Comparison of ENCODE assay signal across 1 cellular context in genomic region chr9:68706579-68707201, GRCh38.
TF ChIP-seq lines count a peak whose summit lies in the region.

No MANE protein-coding gene starts in this region.

TF ChIP-seq in GM12878, 131 proteins besides CTCF, POLR2A, EP300 and RAD21 (continued from another document and continues in another):
- no peak for TF ChIP-seq ZBTB40 (IDR thresholded peaks at IDR 0.05; ENCODE audit: borderline replicate concordance)
- no peak for TF ChIP-seq SIX5 (IDR thresholded peaks at IDR 0.05; ENCODE audit: low read depth, low read length, severe bottlenecking)
- peak; percentile 27; the same call in 1 of the 2 replicates for TF ChIP-seq NBN (IDR thresholded peaks at IDR 0.05)
- TF ChIP-seq, protein P1, sequence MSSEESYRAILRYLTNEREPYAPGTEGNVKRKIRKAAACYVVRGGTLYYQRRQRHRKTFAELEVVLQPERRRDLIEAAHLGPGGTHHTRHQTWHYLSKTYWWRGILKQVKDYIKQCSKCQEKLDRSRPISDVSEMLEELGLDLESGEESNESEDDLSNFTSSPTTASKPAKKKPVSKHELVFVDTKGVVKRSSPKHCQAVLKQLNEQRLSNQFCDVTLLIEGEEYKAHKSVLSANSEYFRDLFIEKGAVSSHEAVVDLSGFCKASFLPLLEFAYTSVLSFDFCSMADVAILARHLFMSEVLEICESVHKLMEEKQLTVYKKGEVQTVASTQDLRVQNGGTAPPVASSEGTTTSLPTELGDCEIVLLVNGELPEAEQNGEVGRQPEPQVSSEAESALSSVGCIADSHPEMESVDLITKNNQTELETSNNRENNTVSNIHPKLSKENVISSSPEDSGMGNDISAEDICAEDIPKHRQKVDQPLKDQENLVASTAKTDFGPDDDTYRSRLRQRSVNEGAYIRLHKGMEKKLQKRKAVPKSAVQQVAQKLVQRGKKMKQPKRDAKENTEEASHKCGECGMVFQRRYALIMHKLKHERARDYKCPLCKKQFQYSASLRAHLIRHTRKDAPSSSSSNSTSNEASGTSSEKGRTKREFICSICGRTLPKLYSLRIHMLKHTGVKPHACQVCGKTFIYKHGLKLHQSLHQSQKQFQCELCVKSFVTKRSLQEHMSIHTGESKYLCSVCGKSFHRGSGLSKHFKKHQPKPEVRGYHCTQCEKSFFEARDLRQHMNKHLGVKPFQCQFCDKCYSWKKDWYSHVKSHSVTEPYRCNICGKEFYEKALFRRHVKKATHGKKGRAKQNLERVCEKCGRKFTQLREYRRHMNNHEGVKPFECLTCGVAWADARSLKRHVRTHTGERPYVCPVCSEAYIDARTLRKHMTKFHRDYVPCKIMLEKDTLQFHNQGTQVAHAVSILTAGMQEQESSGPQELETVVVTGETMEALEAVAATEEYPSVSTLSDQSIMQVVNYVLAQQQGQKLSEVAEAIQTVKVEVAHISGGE (CRISPR knock-in tag; IDR thresholded peaks at IDR 0.05) = no peak
- TF ChIP-seq HSF1 (IDR thresholded peaks at IDR 0.05; ENCODE audit: low read depth, low read length) = no peak
- TF ChIP-seq TBL1XR1 (IDR thresholded peaks at IDR 0.05; ENCODE audit: low read depth, low read length) = no peak; the same call in 1 of the 2 replicates
- TF ChIP-seq, protein P2, sequence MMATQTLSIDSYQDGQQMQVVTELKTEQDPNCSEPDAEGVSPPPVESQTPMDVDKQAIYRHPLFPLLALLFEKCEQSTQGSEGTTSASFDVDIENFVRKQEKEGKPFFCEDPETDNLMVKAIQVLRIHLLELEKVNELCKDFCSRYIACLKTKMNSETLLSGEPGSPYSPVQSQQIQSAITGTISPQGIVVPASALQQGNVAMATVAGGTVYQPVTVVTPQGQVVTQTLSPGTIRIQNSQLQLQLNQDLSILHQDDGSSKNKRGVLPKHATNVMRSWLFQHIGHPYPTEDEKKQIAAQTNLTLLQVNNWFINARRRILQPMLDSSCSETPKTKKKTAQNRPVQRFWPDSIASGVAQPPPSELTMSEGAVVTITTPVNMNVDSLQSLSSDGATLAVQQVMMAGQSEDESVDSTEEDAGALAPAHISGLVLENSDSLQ (IDR thresholded peaks at IDR 0.05) = no peak
- no peak for TF ChIP-seq SMC3 (IDR thresholded peaks at IDR 0.05; ENCODE audit: borderline replicate concordance, low read length)
- TF ChIP-seq MTA2 (IDR thresholded peaks at IDR 0.05; ENCODE audit: low read depth) = peak; percentile 66; the same call in 1 of the 2 replicates
- TF ChIP-seq RELA (IDR thresholded peaks at IDR 0.05; ENCODE audit: borderline replicate concordance, partially characterized antibody) = peak; percentile 55
- no peak for TF ChIP-seq MYB (IDR thresholded peaks at IDR 0.05; ENCODE audit: borderline replicate concordance, low read depth, low read length)
- TF ChIP-seq GATAD2B (conservative IDR thresholded peaks at IDR 0.05; ENCODE audit: low read depth) = 0 out of 2 replicates have a peak, but pooled peaks have one; percentile 28
- no peak for TF ChIP-seq YY1 (IDR thresholded peaks at IDR 0.05; ENCODE audit: low read depth, low read length)
- TF ChIP-seq NR2F1 (conservative IDR thresholded peaks at IDR 0.05) = no peak
- TF ChIP-seq, protein P3, sequence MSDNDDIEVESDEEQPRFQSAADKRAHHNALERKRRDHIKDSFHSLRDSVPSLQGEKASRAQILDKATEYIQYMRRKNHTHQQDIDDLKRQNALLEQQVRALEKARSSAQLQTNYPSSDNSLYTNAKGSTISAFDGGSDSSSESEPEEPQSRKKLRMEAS (IDR thresholded peaks at IDR 0.05; ENCODE audit: low read depth, low read length) = no peak
- TF ChIP-seq, protein P4, sequence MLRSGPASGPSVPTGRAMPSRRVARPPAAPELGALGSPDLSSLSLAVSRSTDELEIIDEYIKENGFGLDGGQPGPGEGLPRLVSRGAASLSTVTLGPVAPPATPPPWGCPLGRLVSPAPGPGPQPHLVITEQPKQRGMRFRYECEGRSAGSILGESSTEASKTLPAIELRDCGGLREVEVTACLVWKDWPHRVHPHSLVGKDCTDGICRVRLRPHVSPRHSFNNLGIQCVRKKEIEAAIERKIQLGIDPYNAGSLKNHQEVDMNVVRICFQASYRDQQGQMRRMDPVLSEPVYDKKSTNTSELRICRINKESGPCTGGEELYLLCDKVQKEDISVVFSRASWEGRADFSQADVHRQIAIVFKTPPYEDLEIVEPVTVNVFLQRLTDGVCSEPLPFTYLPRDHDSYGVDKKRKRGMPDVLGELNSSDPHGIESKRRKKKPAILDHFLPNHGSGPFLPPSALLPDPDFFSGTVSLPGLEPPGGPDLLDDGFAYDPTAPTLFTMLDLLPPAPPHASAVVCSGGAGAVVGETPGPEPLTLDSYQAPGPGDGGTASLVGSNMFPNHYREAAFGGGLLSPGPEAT (IDR thresholded peaks at IDR 0.05; ENCODE audit: low read depth) = peak; percentile 74
- peak; percentile 72 to 77; a peak in 3 of 4 replicates for TF ChIP-seq BHLHE40 (IDR thresholded peaks at IDR 0.05; ENCODE audit: borderline replicate concordance in 1 of 2, low read depth in 2 of 2, low read length in 1 of 2)
- TF ChIP-seq BMI1 (IDR thresholded peaks at IDR 0.05; ENCODE audit: borderline replicate concordance) = no peak
- peak; percentile 58; the same call in 1 of the 2 replicates for TF ChIP-seq ZBED1 (IDR thresholded peaks at IDR 0.05; ENCODE audit: borderline replicate concordance)
- TF ChIP-seq, protein P5, sequence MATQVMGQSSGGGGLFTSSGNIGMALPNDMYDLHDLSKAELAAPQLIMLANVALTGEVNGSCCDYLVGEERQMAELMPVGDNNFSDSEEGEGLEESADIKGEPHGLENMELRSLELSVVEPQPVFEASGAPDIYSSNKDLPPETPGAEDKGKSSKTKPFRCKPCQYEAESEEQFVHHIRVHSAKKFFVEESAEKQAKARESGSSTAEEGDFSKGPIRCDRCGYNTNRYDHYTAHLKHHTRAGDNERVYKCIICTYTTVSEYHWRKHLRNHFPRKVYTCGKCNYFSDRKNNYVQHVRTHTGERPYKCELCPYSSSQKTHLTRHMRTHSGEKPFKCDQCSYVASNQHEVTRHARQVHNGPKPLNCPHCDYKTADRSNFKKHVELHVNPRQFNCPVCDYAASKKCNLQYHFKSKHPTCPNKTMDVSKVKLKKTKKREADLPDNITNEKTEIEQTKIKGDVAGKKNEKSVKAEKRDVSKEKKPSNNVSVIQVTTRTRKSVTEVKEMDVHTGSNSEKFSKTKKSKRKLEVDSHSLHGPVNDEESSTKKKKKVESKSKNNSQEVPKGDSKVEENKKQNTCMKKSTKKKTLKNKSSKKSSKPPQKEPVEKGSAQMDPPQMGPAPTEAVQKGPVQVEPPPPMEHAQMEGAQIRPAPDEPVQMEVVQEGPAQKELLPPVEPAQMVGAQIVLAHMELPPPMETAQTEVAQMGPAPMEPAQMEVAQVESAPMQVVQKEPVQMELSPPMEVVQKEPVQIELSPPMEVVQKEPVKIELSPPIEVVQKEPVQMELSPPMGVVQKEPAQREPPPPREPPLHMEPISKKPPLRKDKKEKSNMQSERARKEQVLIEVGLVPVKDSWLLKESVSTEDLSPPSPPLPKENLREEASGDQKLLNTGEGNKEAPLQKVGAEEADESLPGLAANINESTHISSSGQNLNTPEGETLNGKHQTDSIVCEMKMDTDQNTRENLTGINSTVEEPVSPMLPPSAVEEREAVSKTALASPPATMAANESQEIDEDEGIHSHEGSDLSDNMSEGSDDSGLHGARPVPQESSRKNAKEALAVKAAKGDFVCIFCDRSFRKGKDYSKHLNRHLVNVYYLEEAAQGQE (IDR thresholded peaks at IDR 0.05; ENCODE audit: low read depth, low read length) = no peak
- TF ChIP-seq PML (IDR thresholded peaks at IDR 0.05; ENCODE audit: low read length) = no peak
- no peak for TF ChIP-seq ZNF687 (IDR thresholded peaks at IDR 0.05)
- no peak for TF ChIP-seq HDAC2 (IDR thresholded peaks at IDR 0.05)
- TF ChIP-seq MEF2A (IDR thresholded peaks at IDR 0.05; ENCODE audit: insufficient read depth, low read depth, low read length) = 0 out of 2 replicates have a peak, but pooled peaks have one; percentile 11
- no peak for TF ChIP-seq IRF4 (IDR thresholded peaks at IDR 0.05; ENCODE audit: low read depth, low read length)
- TF ChIP-seq, protein P6, sequence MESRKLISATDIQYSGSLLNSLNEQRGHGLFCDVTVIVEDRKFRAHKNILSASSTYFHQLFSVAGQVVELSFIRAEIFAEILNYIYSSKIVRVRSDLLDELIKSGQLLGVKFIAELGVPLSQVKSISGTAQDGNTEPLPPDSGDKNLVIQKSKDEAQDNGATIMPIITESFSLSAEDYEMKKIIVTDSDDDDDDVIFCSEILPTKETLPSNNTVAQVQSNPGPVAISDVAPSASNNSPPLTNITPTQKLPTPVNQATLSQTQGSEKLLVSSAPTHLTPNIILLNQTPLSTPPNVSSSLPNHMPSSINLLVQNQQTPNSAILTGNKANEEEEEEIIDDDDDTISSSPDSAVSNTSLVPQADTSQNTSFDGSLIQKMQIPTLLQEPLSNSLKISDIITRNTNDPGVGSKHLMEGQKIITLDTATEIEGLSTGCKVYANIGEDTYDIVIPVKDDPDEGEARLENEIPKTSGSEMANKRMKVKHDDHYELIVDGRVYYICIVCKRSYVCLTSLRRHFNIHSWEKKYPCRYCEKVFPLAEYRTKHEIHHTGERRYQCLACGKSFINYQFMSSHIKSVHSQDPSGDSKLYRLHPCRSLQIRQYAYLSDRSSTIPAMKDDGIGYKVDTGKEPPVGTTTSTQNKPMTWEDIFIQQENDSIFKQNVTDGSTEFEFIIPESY (IDR thresholded peaks at IDR 0.05) = no peak
- TF ChIP-seq ZNF622 (IDR thresholded peaks at IDR 0.05) = no peak
- TF ChIP-seq KAT2A (conservative IDR thresholded peaks at IDR 0.05; ENCODE audit: control insufficient read depth, low read depth, low read length) = no peak
- TF ChIP-seq HDAC6 (IDR thresholded peaks at IDR 0.05; ENCODE audit: unreplicated experiment) = no peak
- no peak for TF ChIP-seq SREBF2 (IDR thresholded peaks at IDR 0.05; ENCODE audit: low read length)
- peak; percentile 74 to 78 for TF ChIP-seq IKZF2 (IDR thresholded peaks at IDR 0.05)
- TF ChIP-seq, protein P7, sequence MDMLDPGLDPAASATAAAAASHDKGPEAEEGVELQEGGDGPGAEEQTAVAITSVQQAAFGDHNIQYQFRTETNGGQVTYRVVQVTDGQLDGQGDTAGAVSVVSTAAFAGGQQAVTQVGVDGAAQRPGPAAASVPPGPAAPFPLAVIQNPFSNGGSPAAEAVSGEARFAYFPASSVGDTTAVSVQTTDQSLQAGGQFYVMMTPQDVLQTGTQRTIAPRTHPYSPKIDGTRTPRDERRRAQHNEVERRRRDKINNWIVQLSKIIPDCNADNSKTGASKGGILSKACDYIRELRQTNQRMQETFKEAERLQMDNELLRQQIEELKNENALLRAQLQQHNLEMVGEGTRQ (IDR thresholded peaks at IDR 0.05; ENCODE audit: borderline replicate concordance, low read depth, low read length) = no peak
- no peak for TF ChIP-seq POU2F2 (IDR thresholded peaks at IDR 0.05; ENCODE audit: borderline replicate concordance, low read depth, low read length)
